In genomic region chr19:28596561-28597071, GRCh38 we compare ENCODE assay signal across 16 cellular contexts.
"Had no signal": no experiment of that assay in that cellular context is flagged by ENCODE, and none has a peak within 500 bp of the region (broad histone marks: within the 10 kb centered on the region; RNA-seq: fewer than 3 reads in every experiment).

No MANE protein-coding gene starts in this region.

- H3K27ac Mint-ChIP-seq: activated naive CD4-positive, alpha-beta T cell treated with anti-CD3 and anti-CD28 coated beads, Interleukin-2, amount 50 U/mL, for 24 hours; natural killer cell had no signal

- ATAC-seq: left colon; natural killer cell; stimulated activated naive CD8-positive, alpha-beta T cell treated with anti-CD3 and anti-CD28 coated beads, Interleukin-15, Interleukin-2, amounts not matched to agents 100 U/mL and 50 U/mL, for 24 hours had no signal

- H3K4me3 Mint-ChIP-seq: activated naive CD4-positive, alpha-beta T cell treated with anti-CD3 and anti-CD28 coated beads, Interleukin-2, amount 50 U/mL, for 24 hours; natural killer cell had no signal

- H3K9me3 Mint-ChIP-seq: activated naive CD4-positive, alpha-beta T cell treated with anti-CD3 and anti-CD28 coated beads, Interleukin-2, amount 50 U/mL, for 24 hours; natural killer cell had no signal

- H3K36me3 Mint-ChIP-seq: activated naive CD4-positive, alpha-beta T cell treated with anti-CD3 and anti-CD28 coated beads, Interleukin-2, amount 50 U/mL, for 24 hours; natural killer cell had no signal

- DNase-seq: activated CD4-positive, alpha-beta T cell treated with anti-CD3 and anti-CD28 coated beads for 1 hour; activated CD4-positive, alpha-beta T cell treated with anti-CD3 and anti-CD28 coated beads, Interleukin-2, amount 50 U/mL, for 48 hours; activated gamma-delta T cell; cerebellar nuclear complex; cortex of kidney; hypothalamus; islet precursor cell; left colon; natural killer cell; retina; stimulated activated CD4-positive, alpha-beta T cell treated with anti-CD3 and anti-CD28 coated beads, Interleukin-12 subunit alpha, Interleukin-12 subunit beta, amount 100 ng/mL, for 4 hours; stimulated activated CD4-positive, alpha-beta T cell treated with anti-CD3 and anti-CD28 coated beads, Interleukin-2, amount 100 ng/mL, for 24 hours; stimulated activated naive CD8-positive, alpha-beta T cell treated with anti-CD3 and anti-CD28 coated beads, Interleukin-15, Interleukin-2, amounts not matched to agents 100 U/mL and 50 U/mL, for 24 hours; transverse colon; WERI-Rb-1 had no signal

- H3K4me1 Mint-ChIP-seq: activated naive CD4-positive, alpha-beta T cell treated with anti-CD3 and anti-CD28 coated beads, Interleukin-2, amount 50 U/mL, for 24 hours had no signal

- H3K27me3 Mint-ChIP-seq: activated naive CD4-positive, alpha-beta T cell treated with anti-CD3 and anti-CD28 coated beads, Interleukin-2, amount 50 U/mL, for 24 hours had no signal
